ENCODE assay signal across 9 cellular contexts in genomic region chr17:4934173-4934979, GRCh38. TPM values are rescaled to one million over a fixed set of nuclear protein-coding genes. Genes with fewer than 3 reads are reported as not detected.
A peak's percentile ranks its signal among the peaks of the same experiment; 100 is the strongest.
DNase-seq lines count a peak whose midpoint lies in the region; ATAC-seq and TF ChIP-seq lines count a peak whose summit lies in the region.
"Had no signal": no experiment of that assay in that cellular context is flagged by ENCODE, and none has a peak within 500 bp of the region (broad histone marks: within the 10 kb centered on the region; RNA-seq: fewer than 3 reads in every experiment).

No MANE protein-coding gene starts in this region.

- no peak overlapping the region for H3K4ac ChIP-seq in IMR-90 (ENCODE audit: low read depth, low read length)

- H2BK5ac ChIP-seq in IMR-90 (ENCODE audit: low read depth, low read length, poor library complexity, severe bottlenecking): no peak overlapping the region

- peak overlapping the region; percentile 90 for H2AK9ac ChIP-seq in IMR-90 (replicated peaks; ENCODE audit: low read depth, low read length, poor library complexity)

- H3K36me3 ChIP-seq in IMR-90 (ENCODE audit: control insufficient read depth, insufficient read depth, low read length): peaks cover 19% of the 10 kb centered on the region

- no peak overlapping the region for H3K4me2 ChIP-seq in IMR-90 (ENCODE audit: low read depth, low read length)

- H3K27ac Mint-ChIP-seq in activated T-helper 1 cell treated with anti-CD3 and anti-CD28 coated beads, Interleukin-12 subunit alpha, Interleukin-12 subunit beta, Interleukin-2, Interleukin-4 antibody, amounts not matched to agents 30 ng/mL and 10 ng/mL and 1 ng/mL, durations not matched to agents 14 hours and 24 hours and 36 hours: peak overlapping the region; percentile 63
- H3K27ac Mint-ChIP-seq in immature natural killer cell: peak overlapping the region; percentile 9 to 65 (median 52)
- H3K27ac Mint-ChIP-seq: CD8-positive, alpha-beta T cell had no signal

- H3K4me3 ChIP-seq in IMR-90 (ENCODE audit: insufficient read depth, low read depth, low read length): no peak overlapping the region

- H3K27ac ChIP-seq in IMR-90 (ENCODE audit: insufficient read depth, low read length): no peak overlapping the region

- 0 out of 2 replicates have a peak, but pooled peaks cover 7% of the 10 kb centered on the region for H4K20me1 ChIP-seq in IMR-90 (ENCODE audit: insufficient read depth, low read length)

- dilution Hi-C loops in IMR-90 (cut with HindIII; ENCODE audit: low sequenced_read_pairs, unreplicated experiment): no loop called here

- no peak overlapping the region for H2BK20ac ChIP-seq in IMR-90 (ENCODE audit: low read depth, low read length)

- no peak overlapping the region for H3K4me3 Mint-ChIP-seq in activated T-helper 1 cell treated with anti-CD3 and anti-CD28 coated beads, Interleukin-12 subunit alpha, Interleukin-12 subunit beta, Interleukin-2, Interleukin-4 antibody, amounts not matched to agents 30 ng/mL and 10 ng/mL and 1 ng/mL, durations not matched to agents 14 hours and 24 hours and 36 hours
- peak overlapping the region; percentile 54 to 79 (median 72) for H3K4me3 Mint-ChIP-seq in immature natural killer cell
- H3K4me3 Mint-ChIP-seq: CD8-positive, alpha-beta T cell had no signal

- no peaks in the 10 kb centered on the region for H3K9me3 ChIP-seq in IMR-90 (ENCODE audit: control insufficient read depth, insufficient read depth, low read length)

- H4K5ac ChIP-seq in IMR-90 (ENCODE audit: low read depth, low read length): no peak overlapping the region

- H3K14ac ChIP-seq in IMR-90 (replicated peaks; ENCODE audit: low read depth, low read length): 0 out of 2 replicates have a peak overlapping the region, but pooled peaks have one; percentile 68

- peaks cover 17% of the 10 kb centered on the region for H3K9me1 ChIP-seq in IMR-90 (ENCODE audit: insufficient read depth, low read length)

- peak overlapping the region; percentile 87 for H2AFZ ChIP-seq in IMR-90 (replicated peaks; ENCODE audit: low read length, poor library complexity)

- no peak overlapping the region for H2BK120ac ChIP-seq in IMR-90 (ENCODE audit: low read depth, low read length)

- H2AK5ac ChIP-seq in IMR-90 (ENCODE audit: low read depth, low read length): 0 out of 2 replicates have a peak overlapping the region, but pooled peaks have one; percentile 16

- H3K4me1 ChIP-seq in IMR-90 (ENCODE audit: control insufficient read depth, insufficient read depth, low read length): peaks cover 11% of the 10 kb centered on the region

- H3K27me3 ChIP-seq in IMR-90 (ENCODE audit: control insufficient read depth, insufficient read depth, low read length): no peaks in the 10 kb centered on the region

- H3K27me3 Mint-ChIP-seq in activated T-helper 1 cell treated with anti-CD3 and anti-CD28 coated beads, Interleukin-12 subunit alpha, Interleukin-12 subunit beta, Interleukin-2, Interleukin-4 antibody, amounts not matched to agents 30 ng/mL and 10 ng/mL and 1 ng/mL, durations not matched to agents 14 hours and 24 hours and 36 hours (ENCODE audit: insufficient read depth): no peaks in the 10 kb centered on the region
- peaks cover 6 to 12% (median 10%) of the 10 kb centered on the region in 3 donors for H3K27me3 Mint-ChIP-seq in immature natural killer cell (ENCODE audit: low read depth in 3 of 3)

- peak; percentile 34; the same call in 1 of the 2 replicates for TF ChIP-seq CTCF in IMR-90 (conservative IDR thresholded peaks at IDR 0.05; ENCODE audit: low read depth, low read length)

- peaks cover 9 to 18% of the 10 kb centered on the region in 2 experiments; a peak in 3 of 4 replicates for H3K79me1 ChIP-seq in IMR-90 (ENCODE audit: low read depth in 1 of 2, low read length in 2 of 2)

- peak overlapping the region in 1 of 2 experiments; percentile 92; a peak in 2 of 4 replicates for H4K8ac ChIP-seq in IMR-90 (ENCODE audit: low read depth in 2 of 2, low read length in 2 of 2)

- WGBS in IMR-90 (ENCODE audit: extremely low coverage in 2 of 2, insufficient read length in 1 of 2), 2 experiments: 58% methylated on average over 4 of the region's 14 CpGs; no CpG with 5 or more reads in 1 of the 2 experiments

- H3K9me3 Mint-ChIP-seq in activated T-helper 1 cell treated with anti-CD3 and anti-CD28 coated beads, Interleukin-12 subunit alpha, Interleukin-12 subunit beta, Interleukin-2, Interleukin-4 antibody, amounts not matched to agents 30 ng/mL and 10 ng/mL and 1 ng/mL, durations not matched to agents 14 hours and 24 hours and 36 hours: no peaks in the 10 kb centered on the region
- no peaks in the 10 kb centered on the region for H3K9me3 Mint-ChIP-seq in immature natural killer cell
- H3K9me3 Mint-ChIP-seq: CD8-positive, alpha-beta T cell had no signal

- intact Hi-C loops in IMR-90 (cut with micrococcal nuclease): no loop called here
- intact Hi-C loops in activated T-helper 1 cell treated with anti-CD3 and anti-CD28 coated beads, Interleukin-12 subunit alpha, Interleukin-12 subunit beta, Interleukin-2, Interleukin-4 antibody, amounts not matched to agents 30 ng/mL and 10 ng/mL and 1 ng/mL, durations not matched to agents 14 hours and 24 hours and 36 hours (cut with micrococcal nuclease): no loop called here

- in situ Hi-C loops in IMR-90 (cut with MboI; ENCODE audit: low sequenced_read_pairs): no loop called here

- peaks cover 27% of the 10 kb centered on the region for H3K4me1 Mint-ChIP-seq in activated T-helper 1 cell treated with anti-CD3 and anti-CD28 coated beads, Interleukin-12 subunit alpha, Interleukin-12 subunit beta, Interleukin-2, Interleukin-4 antibody, amounts not matched to agents 30 ng/mL and 10 ng/mL and 1 ng/mL, durations not matched to agents 14 hours and 24 hours and 36 hours (ENCODE audit: low read depth)
- peaks cover 47 to 48% of the 10 kb centered on the region in 2 donors for H3K4me1 Mint-ChIP-seq in immature natural killer cell

- no TSS peak for BruUV-seq in IMR-90 (replicated peaks; lab: Mats Ljungman, UMichigan)

- H3K56ac ChIP-seq in IMR-90 (ENCODE audit: extremely low read depth, insufficient read depth, low read length): no peak overlapping the region

- POLR2A ChIA-PET in IMR-90 (lab: Charles Lee; ENCODE audit: unreplicated experiment): interaction anchor here (0.7 kb wide), 2 partner anchors 14 to 20 kb away, joined by 7 to 14 read pairs; partner anchors contain the start of gene PFN1

- H4K91ac ChIP-seq in IMR-90 (ENCODE audit: insufficient read depth, low read depth, low read length): no peak overlapping the region

- H3K23ac ChIP-seq in IMR-90 (ENCODE audit: low read depth, low read length): 0 out of 2 replicates have a peak overlapping the region, but pooled peaks have one; percentile 31

- CTCF ChIA-PET in IMR-90 (lab: Yijun Ruan, JAX): interaction anchor here (0.5 kb wide), 1 partner anchor 21 kb away, joined by 4 read pairs; no protein-coding TSS in a partner anchor

- no peak overlapping the region for H2BK15ac ChIP-seq in IMR-90 (ENCODE audit: low read depth, low read length)

- peak; percentile 80 for ATAC-seq in IMR-90 (ENCODE audit: low read depth)
- no peak for ATAC-seq in HG03469 (IDR thresholded peaks at IDR 0.05; ENCODE audit: unreplicated experiment)
- ATAC-seq: CD8-positive, alpha-beta T cell had no signal

- TF ChIP-seq POLR2A in IMR-90 (IDR thresholded peaks at IDR 0.05; ENCODE audit: low read depth, low read length): no peak

- H3K9ac ChIP-seq in IMR-90 (ENCODE audit: low read depth, low read length): peak overlapping the region; percentile 53; the same call in 1 of the 2 replicates

- H3K18ac ChIP-seq in IMR-90 (ENCODE audit: low read depth, low read length): no peak overlapping the region

- DNase-seq in NCI-H146 (lab: John Stamatoyannopoulos, UW): peak; percentile 47
- no peak for DNase-seq in NCI-H146 treated with DMSO at 0.1 percent for 48 hours (lab: John Stamatoyannopoulos, UW; ENCODE audit: unreplicated experiment)
- peak; percentile 38 for DNase-seq in IMR-90
- DNase-seq in activated T-helper 1 cell treated with anti-CD3 and anti-CD28 coated beads, Interleukin-12 subunit alpha, Interleukin-12 subunit beta, Interleukin-2, Interleukin-4 antibody, amounts not matched to agents 30 ng/mL and 10 ng/mL and 1 ng/mL, durations not matched to agents 14 hours and 24 hours and 36 hours (ENCODE audit: low spot score): no peak
- DNase-seq in immature natural killer cell: peak; percentile 54 to 55 (median 54)
- DNase-seq in SIG-M5 (lab: John Stamatoyannopoulos, UW): no peak
- no peak for DNase-seq in activated effector memory CD4-positive, alpha-beta T cell treated with anti-CD3 and anti-CD28 coated beads, Interleukin-2, amount 50 U/mL, for 16 hours

- no peak for TF ChIP-seq RAD21 in IMR-90 (IDR thresholded peaks at IDR 0.05; ENCODE audit: low read length)

- peaks cover 41% of the 10 kb centered on the region for H3K36me3 Mint-ChIP-seq in activated T-helper 1 cell treated with anti-CD3 and anti-CD28 coated beads, Interleukin-12 subunit alpha, Interleukin-12 subunit beta, Interleukin-2, Interleukin-4 antibody, amounts not matched to agents 30 ng/mL and 10 ng/mL and 1 ng/mL, durations not matched to agents 14 hours and 24 hours and 36 hours (ENCODE audit: low read depth)
- H3K36me3 Mint-ChIP-seq in immature natural killer cell: peaks cover 0 to 21% (median 12%) of the 10 kb centered on the region in 3 donors

RNA-seq across cellular contexts. Expression of gene GP1BA, which starts 2.3 kb away (rescaled TPM):
- total RNA-seq in IMR-90 (2012; rRNA removed): not detected in 2 replicates
- not detected in 2 replicates for polyA plus RNA-seq in IMR-90 (2012; rRNA removed)
- 0.03 TPM in 1 of 2 replicates, not detected in the other for polyA plus RNA-seq in IMR-90 (2012; cell fraction: cytosol; rRNA removed)
- polyA plus RNA-seq in IMR-90 (2012; cell fraction: nucleus; rRNA removed; ENCODE audit: low replicate concordance): not detected in 2 replicates
- total RNA-seq in activated T-helper 1 cell treated with anti-CD3 and anti-CD28 coated beads, Interleukin-12 subunit alpha, Interleukin-12 subunit beta, Interleukin-2, Interleukin-4 antibody, amounts not matched to agents 30 ng/mL and 10 ng/mL and 1 ng/mL, durations not matched to agents 14 hours and 24 hours and 36 hours: not detected in 2 replicates
- 1 to 10 TPM in 1 of 3 donors, under 1 TPM in 1, not detected in 1; 0.38 to 1.3 TPM for polyA plus RNA-seq in immature natural killer cell
- total RNA-seq: CD8-positive, alpha-beta T cell had no signal

RNA-seq across cellular contexts. Expression of gene SLC25A11, which starts 5.5 kb away (rescaled TPM):
- total RNA-seq in IMR-90 (2012; rRNA removed): 30.8 and 35.0 TPM in 2 replicates
- polyA plus RNA-seq in IMR-90 (2012; rRNA removed) (62.2 and 68.2 TPM in 2 replicates), immature natural killer cell (100 to 1,000 TPM; 139 to 196 (median 139) TPM)
- 58.3 and 80.2 TPM in 2 replicates for polyA plus RNA-seq in IMR-90 (2012; cell fraction: cytosol; rRNA removed)
- polyA plus RNA-seq in IMR-90 (2012; cell fraction: nucleus; rRNA removed; ENCODE audit: low replicate concordance): 29.2 and 53.6 TPM in 2 replicates
- total RNA-seq in activated T-helper 1 cell treated with anti-CD3 and anti-CD28 coated beads, Interleukin-12 subunit alpha, Interleukin-12 subunit beta, Interleukin-2, Interleukin-4 antibody, amounts not matched to agents 30 ng/mL and 10 ng/mL and 1 ng/mL, durations not matched to agents 14 hours and 24 hours and 36 hours: 111 and 116 TPM in 2 replicates

RNA-seq across cellular contexts. Expression of gene RNF167, which starts 5.7 kb away (rescaled TPM):
- 13.1 and 13.3 TPM in 2 replicates for total RNA-seq in IMR-90 (2012; rRNA removed)
- 79.5 and 83.6 TPM in 2 replicates for polyA plus RNA-seq in IMR-90 (2012; rRNA removed)
- polyA plus RNA-seq in IMR-90 (2012; cell fraction: cytosol; rRNA removed): 41.9 and 55.4 TPM in 2 replicates
- 69.1 and 86.3 TPM in 2 replicates for polyA plus RNA-seq in IMR-90 (2012; cell fraction: nucleus; rRNA removed; ENCODE audit: low replicate concordance)
- total RNA-seq in activated T-helper 1 cell treated with anti-CD3 and anti-CD28 coated beads, Interleukin-12 subunit alpha, Interleukin-12 subunit beta, Interleukin-2, Interleukin-4 antibody, amounts not matched to agents 30 ng/mL and 10 ng/mL and 1 ng/mL, durations not matched to agents 14 hours and 24 hours and 36 hours: 138 and 140 TPM in 2 replicates
- 10 to 100 TPM; 62.3 to 78.2 (median 73.1) TPM for polyA plus RNA-seq in immature natural killer cell

RNA-seq across cellular contexts. Expression of gene PFN1, which starts 14.0 kb away (rescaled TPM):
- 348 and 432 TPM in 2 replicates for total RNA-seq in IMR-90 (2012; rRNA removed)
- polyA plus RNA-seq in IMR-90 (2012; rRNA removed): 1,671 and 2,152 TPM in 2 replicates
- polyA plus RNA-seq in IMR-90 (2012; cell fraction: cytosol; rRNA removed): 2,723 and 2,770 TPM in 2 replicates
- 690 and 857 TPM in 2 replicates for polyA plus RNA-seq in IMR-90 (2012; cell fraction: nucleus; rRNA removed; ENCODE audit: low replicate concordance)
- total RNA-seq in activated T-helper 1 cell treated with anti-CD3 and anti-CD28 coated beads, Interleukin-12 subunit alpha, Interleukin-12 subunit beta, Interleukin-2, Interleukin-4 antibody, amounts not matched to agents 30 ng/mL and 10 ng/mL and 1 ng/mL, durations not matched to agents 14 hours and 24 hours and 36 hours: 1,423 and 1,429 TPM in 2 replicates
- polyA plus RNA-seq in immature natural killer cell: 1,000 to 10,000 TPM; 3,573 to 4,444 (median 3,740) TPM

RNA-seq across cellular contexts. Expression of gene ENO3, which starts 16.5 kb away (rescaled TPM):
- 1.4 TPM in 2 replicates for total RNA-seq in IMR-90 (2012; rRNA removed)
- polyA plus RNA-seq in IMR-90 (2012; rRNA removed) (4.2 and 5.1 TPM in 2 replicates), immature natural killer cell (1 to 10 TPM; 1.6 to 4.2 (median 4.1) TPM)
- polyA plus RNA-seq in IMR-90 (2012; cell fraction: cytosol; rRNA removed): 1.6 and 2.8 TPM in 2 replicates
- 52.7 and 54.4 TPM in 2 replicates for polyA plus RNA-seq in IMR-90 (2012; cell fraction: nucleus; rRNA removed; ENCODE audit: low replicate concordance)
- total RNA-seq in activated T-helper 1 cell treated with anti-CD3 and anti-CD28 coated beads, Interleukin-12 subunit alpha, Interleukin-12 subunit beta, Interleukin-2, Interleukin-4 antibody, amounts not matched to agents 30 ng/mL and 10 ng/mL and 1 ng/mL, durations not matched to agents 14 hours and 24 hours and 36 hours: 42.5 and 44.5 TPM in 2 replicates

Comparison
In these comparisons a context has a peak if more than half of its experiments do, and no peak if none do; other contexts are left out.
1. DNase-seq: peak in NCI-H146 (single experiment), IMR-90 (single experiment) and immature natural killer cell (3 of 3); none in NCI-H146 treated with DMSO at 0.1 percent for 48 hours (single experiment), activated T-helper 1 cell treated with anti-CD3 and anti-CD28 coated beads, Interleukin-12 subunit alpha, Interleukin-12 subunit beta, Interleukin-2, Interleukin-4 antibody, amounts not matched to agents 30 ng/mL and 10 ng/mL and 1 ng/mL, durations not matched to agents 14 hours and 24 hours and 36 hours (single experiment), SIG-M5 (single experiment) and activated effector memory CD4-positive, alpha-beta T cell treated with anti-CD3 and anti-CD28 coated beads, Interleukin-2, amount 50 U/mL, for 16 hours (single experiment).